8 cellular contexts compared by ENCODE assay signal in genomic region chr5:75611324-75612210, GRCh38. TPM values are rescaled to one million over a fixed set of nuclear protein-coding genes. Genes with fewer than 3 reads are reported as not detected.
A peak's percentile ranks its signal among the peaks of the same experiment; 100 is the strongest.
DNase-seq lines count a peak whose midpoint lies in the region; ATAC-seq, FAIRE-seq and TF ChIP-seq lines count a peak whose summit lies in the region.

TSS of gene ANKDD1B (plus strand) at chr5:75611453. CDS start at chr5:75611635, 182 bp downstream.

- H3K27me3 ChIP-seq in HepG2 (ENCODE audit: control insufficient read depth in 1 of 2, insufficient read depth in 2 of 2, low read length in 2 of 2) (no peaks in the 10 kb centered on the region; a peak in 1 of 5 replicates), stomach (peaks cover 0 to 9% (median 0%) of the 10 kb centered on the region in 3 donors)
- H3K27me3 ChIP-seq in CD8-positive, alpha-beta memory T cell (ENCODE audit: insufficient read depth, low read length, poor library complexity, severe bottlenecking), result no peaks in the 10 kb centered on the region

- intact Hi-C loops in HepG2 (cut with micrococcal nuclease; ENCODE audit: unreplicated experiment) (no loop called here), stomach (cut with DNase I; ENCODE audit: low total_unique reads) (no loop called here)

- DNase-seq in AG08395 (ENCODE audit: low spot score), result peak; percentile 21
- no peak for DNase-seq in HFF-Myc (ENCODE audit: extremely low read depth, low read depth)
- no peak for DNase-seq in coronary artery (ENCODE audit: low spot score)
- DNase-seq in HepG2 (ENCODE audit: low spot score), result no peak
- peak; percentile 38 for DNase-seq in stomach
- DNase-seq in NCI-H146 (lab: John Stamatoyannopoulos, UW), result no peak
- DNase-seq in CD8-positive, alpha-beta memory T cell, result no peak
- DNase-seq in activated CD4-positive, alpha-beta T cell treated with anti-CD3 and anti-CD28 coated beads for 1 hour, result no peak

- in situ Hi-C loops in HepG2 (cut with HindIII; ENCODE audit: extremely low pct_ligation_motif_present, low pct_unique_long_range_greater_than_20kb), result no loop called here

- H3K27ac ChIP-seq in coronary artery, result peak within 1 kb of the TSS in 1 of 2 donors; percentile 3
- peak within 1 kb of the TSS; percentile 22 for H3K27ac ChIP-seq in HepG2 (ENCODE audit: extremely low read length, insufficient read depth, low read length)
- H3K27ac ChIP-seq in stomach, result peak within 1 kb of the TSS; percentile 69 to 87 (median 80)
- H3K27ac ChIP-seq in CD8-positive, alpha-beta memory T cell (ENCODE audit: low read depth, low read length), result no peak within 1 kb of the TSS

- TF ChIP-seq EP300 in HepG2 (IDR thresholded peaks at IDR 0.05; ENCODE audit: low read depth in 2 of 2, low read length in 2 of 2), result no peak
- TF ChIP-seq EP300 in HepG2 (CRISPR knock-in tag; IDR thresholded peaks at IDR 0.05; ENCODE audit: borderline replicate concordance), result no peak
- TF ChIP-seq EP300 in stomach (IDR thresholded peaks at IDR 0.05), result no peak

- H3K4me1 ChIP-seq in HepG2 (ENCODE audit: insufficient read depth, low read length) (peaks cover 5% of the 10 kb centered on the region; the same call in 1 of the 2 replicates), stomach (peaks cover 0 to 24% (median 14%) of the 10 kb centered on the region in 4 donors)
- H3K4me1 ChIP-seq in CD8-positive, alpha-beta memory T cell (ENCODE audit: insufficient read depth, low read length), result peaks cover 5% of the 10 kb centered on the region

- no peak for FAIRE-seq in HepG2 (lab: Jason Lieb, UNC)

- no peak within 1 kb of the TSS for H3K27ac Mint-ChIP-seq in CD8-positive, alpha-beta memory T cell

- no peaks in the 10 kb centered on the region for H4K20me1 ChIP-seq in HepG2 (ENCODE audit: insufficient read depth, low read length)

- 1% methylated on average over 9 of the region's 52 CpGs for WGBS in HepG2 (ENCODE audit: low lambda C conversion rate)
- WGBS in stomach, 5 donors, result 3 to 4% (median 3%) methylated on average over 23 to 52 of the region's 52 CpGs

- peak within 1 kb of the TSS; percentile 53 for H3K4me3 ChIP-seq in HFF-Myc (replicated peaks; ENCODE audit: low read depth, low read length)
- peak within 1 kb of the TSS; percentile 70 for H3K4me3 ChIP-seq in coronary artery
- H3K4me3 ChIP-seq in HepG2 (replicated peaks in 1 of 3; ENCODE audit: insufficient read depth in 1 of 3, low read depth in 2 of 3, low read length in 3 of 3), result peak within 1 kb of the TSS; percentile 60 to 87 (median 75)
- peak within 1 kb of the TSS; percentile 50 to 60 (median 56) for H3K4me3 ChIP-seq in stomach
- no peak within 1 kb of the TSS for H3K4me3 ChIP-seq in CD8-positive, alpha-beta memory T cell (ENCODE audit: low read length)

- BruUV-seq in HepG2 (replicated peaks; lab: Mats Ljungman, UMichigan), result TSS peak; percentile 45

- H3K27me3 Mint-ChIP-seq in CD8-positive, alpha-beta memory T cell, result peaks cover 8 to 10% of the 10 kb centered on the region in 2 donors

- peak within 1 kb of the TSS; percentile 73 for H3K9ac ChIP-seq in HepG2 (ENCODE audit: insufficient read depth, low read depth, low read length)

- TF ChIP-seq CTCF in HFF-Myc (IDR thresholded peaks at IDR 0.05; ENCODE audit: low read depth, low read length, missing control alignments) (no peak), coronary artery (IDR thresholded peaks at IDR 0.05) (no peak), HepG2 (CRISPR knock-in tag; IDR thresholded peaks at IDR 0.05) (no peak), stomach (IDR thresholded peaks at IDR 0.05) (no peak)

- CTCF ChIA-PET in HepG2 (lab: Yijun Ruan, JAX; ENCODE audit: low intra/inter-chr PET ratio, low total read pairs), result no interaction called here
- CTCF ChIA-PET in CD8-positive, alpha-beta memory T cell (lab: Charles Lee), result no interaction called here

- no peak for TF ChIP-seq POLR2A in HepG2 (IDR thresholded peaks at IDR 0.05; ENCODE audit: insufficient read depth in 1 of 2, low read depth in 2 of 2, low read length in 2 of 2)
- TF ChIP-seq POLR2A in stomach (IDR thresholded peaks at IDR 0.05), result no peak

- H3K36me3 Mint-ChIP-seq in CD8-positive, alpha-beta memory T cell, result peaks cover 0 to 11% (median 0%) of the 10 kb centered on the region in 3 donors

- no peaks in the 10 kb centered on the region for H3K36me3 ChIP-seq in HepG2 (replicated peaks in 1 of 2; ENCODE audit: control insufficient read depth in 1 of 2, insufficient read depth in 2 of 2, low read length in 2 of 2)
- H3K36me3 ChIP-seq in stomach, result no peaks in the 10 kb centered on the region
- H3K36me3 ChIP-seq in CD8-positive, alpha-beta memory T cell (ENCODE audit: insufficient read depth, low read length), result no peaks in the 10 kb centered on the region

- H3K4me2 ChIP-seq in HepG2 (ENCODE audit: low read depth, low read length), result peak within 1 kb of the TSS; percentile 91

- no peaks in the 10 kb centered on the region for H3K9me3 Mint-ChIP-seq in CD8-positive, alpha-beta memory T cell

- no peaks in the 10 kb centered on the region for H3K79me2 ChIP-seq in HepG2 (ENCODE audit: insufficient read depth, low read length)

- peaks cover 0 to 5% (median 0%) of the 10 kb centered on the region in 3 donors for H3K4me1 Mint-ChIP-seq in CD8-positive, alpha-beta memory T cell

- peak within 1 kb of the TSS in 2 of 7 donors; percentile 22 to 73 for H3K4me3 Mint-ChIP-seq in CD8-positive, alpha-beta memory T cell

- TF ChIP-seq RAD21 in HepG2 (CRISPR knock-in tag; IDR thresholded peaks at IDR 0.05), result 0 out of 2 replicates have a peak, but pooled peaks have one; percentile 31

- POLR2A ChIA-PET in HepG2 (lab: Yijun Ruan, JAX), result interaction anchor here (0.9 to 1.1 kb wide), 2 partner anchors 9 to 58 kb away, joined by 3 to 4 read pairs; no protein-coding TSS in a partner anchor
- POLR2A ChIA-PET in CD8-positive, alpha-beta memory T cell (lab: Charles Lee), result no interaction called here

- H2AFZ ChIP-seq in HepG2 (ENCODE audit: low read length), result no peak within 1 kb of the TSS

- peak; percentile 85 for ATAC-seq in HepG2

- no peaks in the 10 kb centered on the region for H3K9me3 ChIP-seq in HepG2 (ENCODE audit: low read length)
- no peaks in the 10 kb centered on the region for H3K9me3 ChIP-seq in stomach
- H3K9me3 ChIP-seq in CD8-positive, alpha-beta memory T cell (ENCODE audit: low read length), result no peaks in the 10 kb centered on the region

TF ChIP-seq in HepG2, 621 proteins besides CTCF, POLR2A, EP300 and RAD21 (continues in another document):
- no peak for TF ChIP-seq USF2 (IDR thresholded peaks at IDR 0.05; ENCODE audit: low read depth, low read length)
- TF ChIP-seq USF2 (CRISPR knock-in tag; IDR thresholded peaks at IDR 0.05; ENCODE audit: borderline replicate concordance), result no peak
- 0 out of 2 replicates have a peak, but pooled peaks have one; percentile 24 for TF ChIP-seq HNF4A (CRISPR knock-in tag; IDR thresholded peaks at IDR 0.05)
- no peak for TF ChIP-seq ZNF451 (CRISPR knock-in tag; IDR thresholded peaks at IDR 0.05)
- no peak for TF ChIP-seq BATF2 (CRISPR knock-in tag; IDR thresholded peaks at IDR 0.05)
- TF ChIP-seq ZNF619 (CRISPR knock-in tag; IDR thresholded peaks at IDR 0.05), result no peak

RNA-seq across cellular contexts. Expression of gene ANKDD1B, which starts in this region (rescaled TPM):
- total RNA-seq in HepG2 (2016; rRNA removed; fragmentation: Illumina TruSeq; extraction: Trizol), result 0.14 and 0.27 TPM in 2 replicates
- total RNA-seq in HepG2 (2016; cell fraction: cytosol; rRNA removed; fragmentation: Illumina TruSeq; extraction: Trizol; ENCODE audit: low read depth), result 0.09 TPM in 1 of 2 replicates, not detected in the other
- 0.32 and 0.34 TPM in 2 replicates for total RNA-seq in HepG2 (2016; cell fraction: insoluble cytoplasmic fraction; rRNA removed; fragmentation: Illumina TruSeq; extraction: Trizol)
- total RNA-seq in HepG2 (2016; cell fraction: membrane; rRNA removed; fragmentation: Illumina TruSeq; extraction: Trizol), result 0.17 and 0.22 TPM in 2 replicates
- 0.47 and 1.2 TPM in 2 replicates for total RNA-seq in HepG2 (2016; cell fraction: nucleus; rRNA removed; fragmentation: Illumina TruSeq; extraction: Trizol)
- 0.12 and 0.16 TPM in 2 replicates for polyA plus RNA-seq in HepG2 (2011; rRNA removed)
- 0.04 and 0.06 TPM in 2 replicates for polyA plus RNA-seq in HepG2 (2011; cell fraction: cytosol; rRNA removed)
- polyA plus RNA-seq in HepG2 (2011; cell fraction: nucleus; rRNA removed), result 0.43 and 0.56 TPM in 2 replicates
- 0.19 and 0.20 TPM in 2 replicates for polyA plus RNA-seq in HepG2 (2012)
- polyA plus RNA-seq in HepG2 (2016; cell fraction: cytosol; fragmentation: Illumina TruSeq; extraction: Trizol; ENCODE audit: low read depth), result 0.06 and 0.08 TPM in 2 replicates
- polyA plus RNA-seq in HepG2 (2016; cell fraction: insoluble cytoplasmic fraction; fragmentation: Illumina TruSeq; extraction: Trizol; ENCODE audit: low read depth), result 0.22 TPM in 1 of 2 replicates, not detected in the other
- polyA plus RNA-seq in HepG2 (2016; cell fraction: membrane; fragmentation: Illumina TruSeq; extraction: Trizol; ENCODE audit: low read depth), result 0.16 TPM in 1 of 2 replicates, not detected in the other
- 0.33 TPM in 2 replicates for polyA plus RNA-seq in HepG2 (2016; cell fraction: nucleus; fragmentation: Illumina TruSeq; extraction: Trizol; ENCODE audit: insufficient read depth, low read depth)
- polyA minus RNA-seq in HepG2 (2011; rRNA and poly(A)+ RNA removed; ENCODE audit: low replicate concordance), result not detected in 2 replicates
- not detected in 2 replicates for polyA minus RNA-seq in HepG2 (2011; cell fraction: cytosol; rRNA and poly(A)+ RNA removed)
- polyA minus RNA-seq in HepG2 (2011; cell fraction: nucleus; rRNA and poly(A)+ RNA removed), result 1.4 and 2.3 TPM in 2 replicates
- 10 to 100 TPM in 1 of 5 donors, 1 to 10 TPM in 2, not detected in 2; 6.2 to 11.6 (median 7.7) TPM for total RNA-seq in stomach
- polyA plus RNA-seq in stomach, result 1 to 10 TPM in 1 of 3 donors, under 1 TPM in 2; 0.37 to 1.1 (median 0.85) TPM
- under 1 TPM in 1 of 2 experiments, not detected in 1; 0.44 TPM for total RNA-seq in CD8-positive, alpha-beta memory T cell
- 0.12 TPM for polyA plus RNA-seq in CD8-positive, alpha-beta memory T cell

Comparison
In these comparisons a context has a peak if more than half of its experiments do, and no peak if none do; other contexts are left out.
1. DNase-seq: peak in AG08395 (single experiment) and stomach (single experiment); none in HFF-Myc (single experiment), coronary artery (single experiment), HepG2 (single experiment), NCI-H146 (single experiment), CD8-positive, alpha-beta memory T cell (0 of 5) and activated CD4-positive, alpha-beta T cell treated with anti-CD3 and anti-CD28 coated beads for 1 hour (single experiment).